In the genomic region with DNA sequence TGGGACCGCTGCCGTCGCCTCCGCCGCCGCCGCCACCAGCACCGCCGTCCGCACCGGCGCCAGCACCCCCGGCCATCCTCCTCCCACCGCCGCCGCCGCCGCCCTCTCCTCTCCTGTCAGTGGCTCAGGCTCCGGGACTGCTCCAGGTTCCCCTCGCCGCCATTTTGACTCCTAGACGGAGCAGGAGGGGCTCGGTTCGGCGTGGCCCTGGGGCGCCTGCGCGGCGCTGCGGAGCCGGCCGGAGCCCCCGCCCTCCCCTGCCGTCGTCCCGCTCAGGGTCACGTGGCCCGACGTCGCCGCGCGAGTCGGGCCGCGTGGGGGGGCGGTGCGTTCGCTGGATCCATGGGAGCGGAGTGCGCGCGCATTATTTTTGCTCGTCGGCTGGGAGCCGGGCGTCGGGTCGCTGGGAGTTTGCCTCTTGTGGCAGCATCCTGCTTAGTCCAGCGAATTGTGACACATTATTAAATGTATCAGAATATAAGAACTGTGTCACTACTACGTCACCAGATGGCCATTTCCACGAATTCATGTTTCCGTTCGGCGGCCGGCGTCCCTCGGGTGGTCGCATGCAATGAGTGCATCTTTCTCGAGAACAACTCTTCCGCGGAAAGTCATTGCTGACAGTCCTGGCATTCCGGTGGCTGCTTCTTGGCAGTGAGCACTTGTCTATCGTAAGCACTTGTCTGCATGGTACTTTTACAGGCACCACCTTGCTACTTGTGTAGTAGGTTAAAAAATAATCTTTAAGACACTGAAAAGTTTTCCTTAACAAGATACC, we compare ENCODE assay signal across 1 cellular context.
TF ChIP-seq lines count a peak whose summit lies in the region.

Gene BTBD7, minus strand, starts transcription at position 184 of the 778 bp plus-strand sequence. CDS start 36,985 bp downstream, outside the sequence.

TF ChIP-seq in HepG2, 621 proteins besides CTCF, POLR2A, EP300 and RAD21 (continued from another document and continues in another):
- TF ChIP-seq ATF4 (CRISPR knock-in tag; IDR thresholded peaks at IDR 0.05) (no peak), HCFC1 (IDR thresholded peaks at IDR 0.05; ENCODE audit: low read depth, low read length) (no peak), MATR3 (CRISPR knock-in tag; IDR thresholded peaks at IDR 0.05) (no peak), MXD4 (CRISPR knock-in tag; IDR thresholded peaks at IDR 0.05) (peak; percentile 70; the same call in 1 of the 2 replicates), NRL (CRISPR knock-in tag; IDR thresholded peaks at IDR 0.05; ENCODE audit: borderline replicate concordance) (peak; percentile 15; the same call in 1 of the 2 replicates), CEBPG (CRISPR knock-in tag; IDR thresholded peaks at IDR 0.05) (no peak), ELF4 (CRISPR knock-in tag; IDR thresholded peaks at IDR 0.05; ENCODE audit: borderline replicate concordance) (no peak), CREB1 (IDR thresholded peaks at IDR 0.05) (peak; percentile 93), CREB1 (CRISPR knock-in tag; IDR thresholded peaks at IDR 0.05) (0 out of 2 replicates have a peak, but pooled peaks have one; percentile 46), ZNF773 (CRISPR knock-in tag; IDR thresholded peaks at IDR 0.05; ENCODE audit: borderline replicate concordance) (no peak), ZNF740 (CRISPR knock-in tag; IDR thresholded peaks at IDR 0.05) (no peak), FOXC1 (CRISPR knock-in tag; IDR thresholded peaks at IDR 0.05; ENCODE audit: borderline replicate concordance) (peak; percentile 83; the same call in 1 of the 2 replicates), ZNF350 (CRISPR knock-in tag; IDR thresholded peaks at IDR 0.05; ENCODE audit: borderline replicate concordance, low read depth) (peak; percentile 48; the same call in 1 of the 2 replicates), MTF1 (CRISPR knock-in tag; IDR thresholded peaks at IDR 0.05) (0 out of 2 replicates have a peak, but pooled peaks have one; percentile 39), ATF2 (CRISPR knock-in tag; IDR thresholded peaks at IDR 0.05) (no peak), ZNF724P (CRISPR knock-in tag; IDR thresholded peaks at IDR 0.05; ENCODE audit: borderline replicate concordance) (peak; percentile 89), E2F1 (CRISPR knock-in tag; IDR thresholded peaks at IDR 0.05) (peak; percentile 77), DNMT3B (CRISPR knock-in tag; conservative IDR thresholded peaks at IDR 0.05) (no peak), MBNL3 (CRISPR knock-in tag; conservative IDR thresholded peaks at IDR 0.05) (no peak), SATB2 (CRISPR knock-in tag; IDR thresholded peaks at IDR 0.05) (no peak; the same call in 1 of the 2 replicates), RBM22 (optimal IDR thresholded peaks at IDR 0.05; ENCODE audit: low read length) (no peak), BORCS8-MEF2B (CRISPR knock-in tag; IDR thresholded peaks at IDR 0.05) (peak; percentile 74), SALL2 (CRISPR knock-in tag; IDR thresholded peaks at IDR 0.05) (peak; percentile 93)
- TF ChIP-seq, protein P1, sequence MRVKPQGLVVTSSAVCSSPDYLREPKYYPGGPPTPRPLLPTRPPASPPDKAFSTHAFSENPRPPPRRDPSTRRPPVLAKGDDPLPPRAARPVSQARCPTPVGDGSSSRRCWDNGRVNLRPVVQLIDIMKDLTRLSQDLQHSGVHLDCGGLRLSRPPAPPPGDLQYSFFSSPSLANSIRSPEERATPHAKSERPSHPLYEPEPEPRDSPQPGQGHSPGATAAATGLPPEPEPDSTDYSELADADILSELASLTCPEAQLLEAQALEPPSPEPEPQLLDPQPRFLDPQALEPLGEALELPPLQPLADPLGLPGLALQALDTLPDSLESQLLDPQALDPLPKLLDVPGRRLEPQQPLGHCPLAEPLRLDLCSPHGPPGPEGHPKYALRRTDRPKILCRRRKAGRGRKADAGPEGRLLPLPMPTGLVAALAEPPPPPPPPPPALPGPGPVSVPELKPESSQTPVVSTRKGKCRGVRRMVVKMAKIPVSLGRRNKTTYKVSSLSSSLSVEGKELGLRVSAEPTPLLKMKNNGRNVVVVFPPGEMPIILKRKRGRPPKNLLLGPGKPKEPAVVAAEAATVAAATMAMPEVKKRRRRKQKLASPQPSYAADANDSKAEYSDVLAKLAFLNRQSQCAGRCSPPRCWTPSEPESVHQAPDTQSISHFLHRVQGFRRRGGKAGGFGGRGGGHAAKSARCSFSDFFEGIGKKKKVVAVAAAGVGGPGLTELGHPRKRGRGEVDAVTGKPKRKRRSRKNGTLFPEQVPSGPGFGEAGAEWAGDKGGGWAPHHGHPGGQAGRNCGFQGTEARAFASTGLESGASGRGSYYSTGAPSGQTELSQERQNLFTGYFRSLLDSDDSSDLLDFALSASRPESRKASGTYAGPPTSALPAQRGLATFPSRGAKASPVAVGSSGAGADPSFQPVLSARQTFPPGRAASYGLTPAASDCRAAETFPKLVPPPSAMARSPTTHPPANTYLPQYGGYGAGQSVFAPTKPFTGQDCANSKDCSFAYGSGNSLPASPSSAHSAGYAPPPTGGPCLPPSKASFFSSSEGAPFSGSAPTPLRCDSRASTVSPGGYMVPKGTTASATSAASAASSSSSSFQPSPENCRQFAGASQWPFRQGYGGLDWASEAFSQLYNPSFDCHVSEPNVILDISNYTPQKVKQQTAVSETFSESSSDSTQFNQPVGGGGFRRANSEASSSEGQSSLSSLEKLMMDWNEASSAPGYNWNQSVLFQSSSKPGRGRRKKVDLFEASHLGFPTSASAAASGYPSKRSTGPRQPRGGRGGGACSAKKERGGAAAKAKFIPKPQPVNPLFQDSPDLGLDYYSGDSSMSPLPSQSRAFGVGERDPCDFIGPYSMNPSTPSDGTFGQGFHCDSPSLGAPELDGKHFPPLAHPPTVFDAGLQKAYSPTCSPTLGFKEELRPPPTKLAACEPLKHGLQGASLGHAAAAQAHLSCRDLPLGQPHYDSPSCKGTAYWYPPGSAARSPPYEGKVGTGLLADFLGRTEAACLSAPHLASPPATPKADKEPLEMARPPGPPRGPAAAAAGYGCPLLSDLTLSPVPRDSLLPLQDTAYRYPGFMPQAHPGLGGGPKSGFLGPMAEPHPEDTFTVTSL (CRISPR knock-in tag; IDR thresholded peaks at IDR 0.05; ENCODE audit: borderline replicate concordance): 0 out of 2 replicates have a peak, but pooled peaks have one; percentile 48
- TF ChIP-seq, protein P2, sequence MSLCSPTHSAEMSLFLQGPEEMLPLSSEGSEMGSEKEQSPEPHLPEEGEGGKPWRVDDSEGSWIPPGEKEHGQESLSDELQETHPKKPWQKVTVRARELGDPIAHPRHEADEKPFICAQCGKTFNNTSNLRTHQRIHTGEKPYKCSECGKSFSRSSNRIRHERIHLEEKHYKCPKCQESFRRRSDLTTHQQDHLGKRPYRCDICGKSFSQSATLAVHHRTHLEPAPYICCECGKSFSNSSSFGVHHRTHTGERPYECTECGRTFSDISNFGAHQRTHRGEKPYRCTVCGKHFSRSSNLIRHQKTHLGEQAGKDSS (CRISPR knock-in tag; IDR thresholded peaks at IDR 0.05; ENCODE audit: borderline replicate concordance, low read depth): no peak
- TF ChIP-seq, protein P3, sequence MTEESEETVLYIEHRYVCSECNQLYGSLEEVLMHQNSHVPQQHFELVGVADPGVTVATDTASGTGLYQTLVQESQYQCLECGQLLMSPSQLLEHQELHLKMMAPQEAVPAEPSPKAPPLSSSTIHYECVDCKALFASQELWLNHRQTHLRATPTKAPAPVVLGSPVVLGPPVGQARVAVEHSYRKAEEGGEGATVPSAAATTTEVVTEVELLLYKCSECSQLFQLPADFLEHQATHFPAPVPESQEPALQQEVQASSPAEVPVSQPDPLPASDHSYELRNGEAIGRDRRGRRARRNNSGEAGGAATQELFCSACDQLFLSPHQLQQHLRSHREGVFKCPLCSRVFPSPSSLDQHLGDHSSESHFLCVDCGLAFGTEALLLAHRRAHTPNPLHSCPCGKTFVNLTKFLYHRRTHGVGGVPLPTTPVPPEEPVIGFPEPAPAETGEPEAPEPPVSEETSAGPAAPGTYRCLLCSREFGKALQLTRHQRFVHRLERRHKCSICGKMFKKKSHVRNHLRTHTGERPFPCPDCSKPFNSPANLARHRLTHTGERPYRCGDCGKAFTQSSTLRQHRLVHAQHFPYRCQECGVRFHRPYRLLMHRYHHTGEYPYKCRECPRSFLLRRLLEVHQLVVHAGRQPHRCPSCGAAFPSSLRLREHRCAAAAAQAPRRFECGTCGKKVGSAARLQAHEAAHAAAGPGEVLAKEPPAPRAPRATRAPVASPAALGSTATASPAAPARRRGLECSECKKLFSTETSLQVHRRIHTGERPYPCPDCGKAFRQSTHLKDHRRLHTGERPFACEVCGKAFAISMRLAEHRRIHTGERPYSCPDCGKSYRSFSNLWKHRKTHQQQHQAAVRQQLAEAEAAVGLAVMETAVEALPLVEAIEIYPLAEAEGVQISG (CRISPR knock-in tag; IDR thresholded peaks at IDR 0.05): peak; percentile 51; the same call in 1 of the 2 replicates
- TF ChIP-seq, protein P4, sequence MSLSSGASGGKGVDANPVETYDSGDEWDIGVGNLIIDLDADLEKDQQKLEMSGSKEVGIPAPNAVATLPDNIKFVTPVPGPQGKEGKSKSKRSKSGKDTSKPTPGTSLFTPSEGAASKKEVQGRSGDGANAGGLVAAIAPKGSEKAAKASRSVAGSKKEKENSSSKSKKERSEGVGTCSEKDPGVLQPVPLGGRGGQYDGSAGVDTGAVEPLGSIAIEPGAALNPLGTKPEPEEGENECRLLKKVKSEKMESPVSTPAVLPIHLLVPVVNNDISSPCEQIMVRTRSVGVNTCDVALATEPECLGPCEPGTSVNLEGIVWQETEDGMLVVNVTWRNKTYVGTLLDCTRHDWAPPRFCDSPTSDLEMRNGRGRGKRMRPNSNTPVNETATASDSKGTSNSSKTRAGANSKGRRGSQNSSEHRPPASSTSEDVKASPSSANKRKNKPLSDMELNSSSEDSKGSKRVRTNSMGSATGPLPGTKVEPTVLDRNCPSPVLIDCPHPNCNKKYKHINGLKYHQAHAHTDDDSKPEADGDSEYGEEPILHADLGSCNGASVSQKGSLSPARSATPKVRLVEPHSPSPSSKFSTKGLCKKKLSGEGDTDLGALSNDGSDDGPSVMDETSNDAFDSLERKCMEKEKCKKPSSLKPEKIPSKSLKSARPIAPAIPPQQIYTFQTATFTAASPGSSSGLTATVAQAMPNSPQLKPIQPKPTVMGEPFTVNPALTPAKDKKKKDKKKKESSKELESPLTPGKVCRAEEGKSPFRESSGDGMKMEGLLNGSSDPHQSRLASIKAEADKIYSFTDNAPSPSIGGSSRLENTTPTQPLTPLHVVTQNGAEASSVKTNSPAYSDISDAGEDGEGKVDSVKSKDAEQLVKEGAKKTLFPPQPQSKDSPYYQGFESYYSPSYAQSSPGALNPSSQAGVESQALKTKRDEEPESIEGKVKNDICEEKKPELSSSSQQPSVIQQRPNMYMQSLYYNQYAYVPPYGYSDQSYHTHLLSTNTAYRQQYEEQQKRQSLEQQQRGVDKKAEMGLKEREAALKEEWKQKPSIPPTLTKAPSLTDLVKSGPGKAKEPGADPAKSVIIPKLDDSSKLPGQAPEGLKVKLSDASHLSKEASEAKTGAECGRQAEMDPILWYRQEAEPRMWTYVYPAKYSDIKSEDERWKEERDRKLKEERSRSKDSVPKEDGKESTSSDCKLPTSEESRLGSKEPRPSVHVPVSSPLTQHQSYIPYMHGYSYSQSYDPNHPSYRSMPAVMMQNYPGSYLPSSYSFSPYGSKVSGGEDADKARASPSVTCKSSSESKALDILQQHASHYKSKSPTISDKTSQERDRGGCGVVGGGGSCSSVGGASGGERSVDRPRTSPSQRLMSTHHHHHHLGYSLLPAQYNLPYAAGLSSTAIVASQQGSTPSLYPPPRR (CRISPR knock-in tag; IDR thresholded peaks at IDR 0.05; ENCODE audit: borderline replicate concordance): no peak
- TF ChIP-seq, protein P5, sequence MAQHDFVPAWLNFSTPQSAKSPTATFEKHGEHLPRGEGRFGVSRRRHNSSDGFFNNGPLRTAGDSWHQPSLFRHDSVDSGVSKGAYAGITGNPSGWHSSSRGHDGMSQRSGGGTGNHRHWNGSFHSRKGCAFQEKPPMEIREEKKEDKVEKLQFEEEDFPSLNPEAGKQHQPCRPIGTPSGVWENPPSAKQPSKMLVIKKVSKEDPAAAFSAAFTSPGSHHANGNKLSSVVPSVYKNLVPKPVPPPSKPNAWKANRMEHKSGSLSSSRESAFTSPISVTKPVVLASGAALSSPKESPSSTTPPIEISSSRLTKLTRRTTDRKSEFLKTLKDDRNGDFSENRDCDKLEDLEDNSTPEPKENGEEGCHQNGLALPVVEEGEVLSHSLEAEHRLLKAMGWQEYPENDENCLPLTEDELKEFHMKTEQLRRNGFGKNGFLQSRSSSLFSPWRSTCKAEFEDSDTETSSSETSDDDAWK (CRISPR knock-in tag; IDR thresholded peaks at IDR 0.05): no peak
- TF ChIP-seq, protein P6, sequence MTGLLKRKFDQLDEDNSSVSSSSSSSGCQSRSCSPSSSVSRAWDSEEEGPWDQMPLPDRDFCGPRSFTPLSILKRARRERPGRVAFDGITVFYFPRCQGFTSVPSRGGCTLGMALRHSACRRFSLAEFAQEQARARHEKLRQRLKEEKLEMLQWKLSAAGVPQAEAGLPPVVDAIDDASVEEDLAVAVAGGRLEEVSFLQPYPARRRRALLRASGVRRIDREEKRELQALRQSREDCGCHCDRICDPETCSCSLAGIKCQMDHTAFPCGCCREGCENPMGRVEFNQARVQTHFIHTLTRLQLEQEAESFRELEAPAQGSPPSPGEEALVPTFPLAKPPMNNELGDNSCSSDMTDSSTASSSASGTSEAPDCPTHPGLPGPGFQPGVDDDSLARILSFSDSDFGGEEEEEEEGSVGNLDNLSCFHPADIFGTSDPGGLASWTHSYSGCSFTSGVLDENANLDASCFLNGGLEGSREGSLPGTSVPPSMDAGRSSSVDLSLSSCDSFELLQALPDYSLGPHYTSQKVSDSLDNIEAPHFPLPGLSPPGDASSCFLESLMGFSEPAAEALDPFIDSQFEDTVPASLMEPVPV (CRISPR knock-in tag; IDR thresholded peaks at IDR 0.05): peak; percentile 87; the same call in 1 of the 2 replicates
